In the genomic region with DNA sequence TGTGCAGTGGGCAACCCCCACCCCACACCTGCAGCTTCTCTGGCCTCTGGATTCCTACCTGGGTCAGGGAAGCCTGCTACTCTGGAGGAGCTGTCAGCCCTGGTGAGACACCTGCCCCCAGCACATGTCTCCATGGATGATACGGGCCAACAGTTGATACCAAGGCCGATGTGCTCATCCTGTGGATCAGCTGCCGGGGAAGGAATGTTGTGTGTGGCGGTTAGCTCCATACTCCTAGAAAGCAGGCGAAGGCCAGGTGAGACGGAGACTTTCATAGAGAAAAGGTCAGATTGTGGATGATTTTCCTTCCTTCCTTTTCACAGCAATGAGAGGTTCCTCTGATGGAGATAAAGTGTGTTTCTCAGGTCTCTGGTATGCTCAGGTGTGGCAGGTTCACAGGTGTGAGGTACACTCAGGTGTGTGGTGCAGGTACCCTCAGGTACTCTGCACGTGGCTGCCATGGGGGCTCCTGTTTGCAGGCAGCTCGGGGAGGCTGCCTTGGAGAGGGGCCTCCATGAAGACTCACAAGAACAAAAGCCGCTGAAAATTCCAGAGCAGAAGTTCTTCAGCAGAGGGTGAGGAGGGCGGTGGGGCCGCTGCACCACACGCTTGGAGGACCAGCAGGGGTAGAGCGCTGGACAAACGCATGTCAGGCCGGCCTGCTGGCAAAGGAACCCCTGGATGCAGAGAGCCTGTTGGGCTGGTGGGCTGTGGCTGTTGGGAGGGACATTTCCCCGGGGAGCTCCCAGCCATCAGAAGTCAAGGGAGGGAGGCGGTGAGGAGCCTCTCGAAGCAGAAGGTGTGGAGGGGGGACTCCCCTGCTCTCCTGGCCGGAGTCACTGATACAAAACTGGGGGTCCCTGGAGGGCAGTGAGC, we compare ENCODE assay signal across 11 cellular contexts. TPM values are rescaled to one million over a fixed set of nuclear protein-coding genes. Genes with fewer than 3 reads are reported as not detected.
A peak's percentile ranks its signal among the peaks of the same experiment; 100 is the strongest.
DNase-seq lines count a peak whose midpoint lies in the region; ATAC-seq and TF ChIP-seq lines count a peak whose summit lies in the region.
"Had no signal": no experiment of that assay in that cellular context is flagged by ENCODE, and none has a peak within 500 bp of the region (broad histone marks: within the 10 kb centered on the region; RNA-seq: fewer than 3 reads in every experiment).

No MANE protein-coding gene starts in this region.

- no peaks in the 10 kb centered on the region for H3K9me3 ChIP-seq in thyroid gland
- H3K9me3 ChIP-seq in CD4-positive, alpha-beta T cell (ENCODE audit: control insufficient read depth, low read length), result no peaks in the 10 kb centered on the region

- peaks cover 8% of the 10 kb centered on the region for H3K36me3 Mint-ChIP-seq in WTC11
- peaks cover 17% of the 10 kb centered on the region for H3K36me3 Mint-ChIP-seq in CD4-positive, alpha-beta T cell (ENCODE audit: low read depth)

- H3K4me1 ChIP-seq in thyroid gland, result peaks cover 10 to 16% of the 10 kb centered on the region in 2 donors

- peak overlapping the region; percentile 56 for H3K27ac Mint-ChIP-seq in WTC11
- no peak overlapping the region for H3K27ac Mint-ChIP-seq in CD4-positive, alpha-beta T cell

- intact Hi-C loops in thyroid gland (cut with DNase I), result no loop called here
- intact Hi-C loops in CD4-positive, alpha-beta T cell (cut with DNase I, micrococcal nuclease), result loop anchor here in 1 of 2 experiments (2.0 kb wide), 1 partner anchor 110 kb away; no protein-coding TSS in a partner anchor

- H3K4me3 ChIP-seq in thyroid gland (replicated peaks in 1 of 3), result no peak overlapping the region
- H3K4me3 ChIP-seq: skin epidermis had no signal

- ATAC-seq in GM19328 (IDR thresholded peaks at IDR 0.05; ENCODE audit: unreplicated experiment) (peak; percentile 9), HG02840 (IDR thresholded peaks at IDR 0.05; ENCODE audit: low FRiP score, unreplicated experiment) (peak; percentile 7), WTC11 (no peak)
- no peak for ATAC-seq in CD4-positive, alpha-beta T cell (ENCODE audit: poor library complexity)

- TF ChIP-seq CTCF in WTC11 (IDR thresholded peaks at IDR 0.05), result no peak
- TF ChIP-seq CTCF in thyroid gland (IDR thresholded peaks at IDR 0.05), result no peak
- TF ChIP-seq CTCF in CD4-positive, alpha-beta T cell (IDR thresholded peaks at IDR 0.05), result no peak

- H3K27ac ChIP-seq in thyroid gland, result no peak overlapping the region
- no peak overlapping the region for H3K27ac ChIP-seq in CD4-positive, alpha-beta T cell (ENCODE audit: low read depth, low read length)
- H3K27ac ChIP-seq: skin epidermis, VCaP had no signal

- POLR2A ChIA-PET in WTC11 (lab: Charles Lee), result interaction anchor here (0.6 to 0.9 kb wide), 3 partner anchors 45 to 114 kb away, joined by 3 read pairs; a partner anchor contains a TSS
- POLR2A ChIA-PET in CD4-positive, alpha-beta T cell (lab: Charles Lee), result no interaction called here

- WGBS in thyroid gland, 2 donors, result 94 to 95% methylated on average over 19 of the region's 19 CpGs

- CTCF ChIA-PET in WTC11 (lab: Charles Lee), result interaction anchor here (0.5 to 2.3 kb wide), 45 partner anchors 8 to 213 kb away, joined by 3 to 48 read pairs (median 4); a partner anchor contains a TSS
- CTCF ChIA-PET in CD4-positive, alpha-beta T cell (lab: Charles Lee), result no interaction called here

- H3K9me3 Mint-ChIP-seq in WTC11, result no peaks in the 10 kb centered on the region
- H3K9me3 Mint-ChIP-seq in CD4-positive, alpha-beta T cell, result no peaks in the 10 kb centered on the region
- H3K9me3 Mint-ChIP-seq: activated naive CD4-positive, alpha-beta T cell treated with anti-CD3 and anti-CD28 coated beads, Interleukin-2, amount 10 ng/mL, durations not matched to agents 7 days and 5 days had no signal

- peaks cover 24 to 28% of the 10 kb centered on the region in 2 donors for H3K36me3 ChIP-seq in thyroid gland

- H3K4me3 Mint-ChIP-seq in WTC11, result no peak overlapping the region
- no peak overlapping the region for H3K4me3 Mint-ChIP-seq in CD4-positive, alpha-beta T cell
- H3K4me3 Mint-ChIP-seq: activated naive CD4-positive, alpha-beta T cell treated with anti-CD3 and anti-CD28 coated beads, Interleukin-2, amount 10 ng/mL, durations not matched to agents 7 days and 5 days had no signal

- H3K27me3 ChIP-seq in thyroid gland, result no peaks in the 10 kb centered on the region
- peaks cover 31% of the 10 kb centered on the region for H3K27me3 ChIP-seq in CD4-positive, alpha-beta T cell (ENCODE audit: control insufficient read depth, insufficient read depth, low read length)

- peaks cover 32% of the 10 kb centered on the region for H3K27me3 Mint-ChIP-seq in WTC11 (ENCODE audit: low read depth)
- H3K27me3 Mint-ChIP-seq in CD4-positive, alpha-beta T cell, result peaks cover 14% of the 10 kb centered on the region

- peak; percentile 4 for DNase-seq in AG08396 (ENCODE audit: low spot score)
- DNase-seq in WTC11 (ENCODE audit: low spot score), result no peak
- DNase-seq in NCI-H1092 (lab: John Stamatoyannopoulos, UW), result no peak
- no peak for DNase-seq in hippocampal formation (lab: John Stamatoyannopoulos, UW)
- DNase-seq in thyroid gland, result no peak
- no peak for DNase-seq in CD4-positive, alpha-beta T cell

- TF ChIP-seq POLR2A in thyroid gland (IDR thresholded peaks at IDR 0.05), result no peak

- H3K4me1 Mint-ChIP-seq in WTC11, result peaks cover 6% of the 10 kb centered on the region
- H3K4me1 Mint-ChIP-seq in CD4-positive, alpha-beta T cell (ENCODE audit: low read depth), result no peaks in the 10 kb centered on the region

TF ChIP-seq in WTC11, 78 proteins besides CTCF, POLR2A, EP300 and RAD21 (continues in another document):
- TF ChIP-seq NR2C2 (CRISPR knock-in tag; IDR thresholded peaks at IDR 0.05) (no peak), TCF7 (CRISPR knock-in tag; IDR thresholded peaks at IDR 0.05; ENCODE audit: low read depth) (no peak), MYBL2 (CRISPR knock-in tag; IDR thresholded peaks at IDR 0.05) (no peak), EMX1 (CRISPR knock-in tag; IDR thresholded peaks at IDR 0.05) (no peak), ZNF219 (CRISPR knock-in tag; IDR thresholded peaks at IDR 0.05; ENCODE audit: borderline replicate concordance) (no peak), ZNF317 (CRISPR knock-in tag; IDR thresholded peaks at IDR 0.05; ENCODE audit: borderline replicate concordance, low read depth) (no peak), NFATC4 (CRISPR knock-in tag; IDR thresholded peaks at IDR 0.05) (no peak), ZNF138 (CRISPR knock-in tag; conservative IDR thresholded peaks at IDR 0.05) (no peak), CREB1 (CRISPR knock-in tag; IDR thresholded peaks at IDR 0.05) (no peak), SOX15 (CRISPR knock-in tag; IDR thresholded peaks at IDR 0.05) (no peak), NFYB (CRISPR knock-in tag; conservative IDR thresholded peaks at IDR 0.05; ENCODE audit: low read depth) (no peak), GABPB1 (CRISPR knock-in tag; IDR thresholded peaks at IDR 0.05) (no peak), CBFB (CRISPR knock-in tag; IDR thresholded peaks at IDR 0.05; ENCODE audit: low read depth) (no peak)
- TF ChIP-seq, protein P1, sequence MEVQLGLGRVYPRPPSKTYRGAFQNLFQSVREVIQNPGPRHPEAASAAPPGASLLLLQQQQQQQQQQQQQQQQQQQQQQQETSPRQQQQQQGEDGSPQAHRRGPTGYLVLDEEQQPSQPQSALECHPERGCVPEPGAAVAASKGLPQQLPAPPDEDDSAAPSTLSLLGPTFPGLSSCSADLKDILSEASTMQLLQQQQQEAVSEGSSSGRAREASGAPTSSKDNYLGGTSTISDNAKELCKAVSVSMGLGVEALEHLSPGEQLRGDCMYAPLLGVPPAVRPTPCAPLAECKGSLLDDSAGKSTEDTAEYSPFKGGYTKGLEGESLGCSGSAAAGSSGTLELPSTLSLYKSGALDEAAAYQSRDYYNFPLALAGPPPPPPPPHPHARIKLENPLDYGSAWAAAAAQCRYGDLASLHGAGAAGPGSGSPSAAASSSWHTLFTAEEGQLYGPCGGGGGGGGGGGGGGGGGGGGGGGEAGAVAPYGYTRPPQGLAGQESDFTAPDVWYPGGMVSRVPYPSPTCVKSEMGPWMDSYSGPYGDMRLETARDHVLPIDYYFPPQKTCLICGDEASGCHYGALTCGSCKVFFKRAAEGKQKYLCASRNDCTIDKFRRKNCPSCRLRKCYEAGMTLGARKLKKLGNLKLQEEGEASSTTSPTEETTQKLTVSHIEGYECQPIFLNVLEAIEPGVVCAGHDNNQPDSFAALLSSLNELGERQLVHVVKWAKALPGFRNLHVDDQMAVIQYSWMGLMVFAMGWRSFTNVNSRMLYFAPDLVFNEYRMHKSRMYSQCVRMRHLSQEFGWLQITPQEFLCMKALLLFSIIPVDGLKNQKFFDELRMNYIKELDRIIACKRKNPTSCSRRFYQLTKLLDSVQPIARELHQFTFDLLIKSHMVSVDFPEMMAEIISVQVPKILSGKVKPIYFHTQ (CRISPR knock-in tag; IDR thresholded peaks at IDR 0.05), result no peak
- TF ChIP-seq, protein P2, sequence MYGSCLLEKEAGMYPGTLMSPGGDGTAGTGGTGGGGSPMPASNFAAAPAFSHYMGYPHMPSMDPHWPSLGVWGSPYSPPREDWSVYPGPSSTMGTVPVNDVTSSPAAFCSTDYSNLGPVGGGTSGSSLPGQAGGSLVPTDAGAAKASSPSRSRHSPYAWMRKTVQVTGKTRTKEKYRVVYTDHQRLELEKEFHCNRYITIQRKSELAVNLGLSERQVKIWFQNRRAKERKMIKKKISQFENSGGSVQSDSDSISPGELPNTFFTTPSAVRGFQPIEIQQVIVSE (CRISPR knock-in tag; IDR thresholded peaks at IDR 0.05; ENCODE audit: borderline replicate concordance), result no peak

RNA-seq across cellular contexts. Expression of a gene that starts 5.1 kb away (rescaled TPM):
- total RNA-seq in WTC11 (2021), result 4.5 to 9.7 TPM (median 7.0 TPM) in 3 replicates
- total RNA-seq in thyroid gland, result 1 to 10 TPM in 3 of 4 donors, under 1 TPM in 1; 0.88 to 2.1 (median 1.3) TPM
- under 1 TPM; 0.45 to 0.63 TPM for total RNA-seq in CD4-positive, alpha-beta T cell

RNA-seq across cellular contexts. Expression of a gene that starts 45.0 kb away (rescaled TPM):
- total RNA-seq in WTC11 (2021) (80.4 to 86.8 TPM (median 83.6 TPM) in 3 replicates), thyroid gland (100 to 1,000 TPM; 111 to 134 (median 124) TPM)
- total RNA-seq in CD4-positive, alpha-beta T cell, result 10 to 100 TPM; 36.9 to 38.1 TPM

Comparison
In these comparisons a context has a peak if more than half of its experiments do, and no peak if none do; other contexts are left out.
1. ATAC-seq: peak in GM19328 (single experiment) and HG02840 (single experiment); none in WTC11 (single experiment) and CD4-positive, alpha-beta T cell (single experiment).